ENCODE assay signal across 8 cellular contexts in genomic region chr3:42117175-42118008, GRCh38. TPM values are rescaled to one million over a fixed set of nuclear protein-coding genes. Genes with fewer than 3 reads are reported as not detected.
DNase-seq lines count a peak whose midpoint lies in the region; ATAC-seq and TF ChIP-seq lines count a peak whose summit lies in the region.

No MANE protein-coding gene starts in this region.

- H3K27ac ChIP-seq in VCaP (no peak overlapping the region), heart left ventricle (peak overlapping the region in 7 of 12 donors; percentile 12 to 61 (median 38))

- WGBS in heart left ventricle, 4 donors, result 16 to 28% (median 22%) methylated on average over 14 of the region's 14 CpGs

- DNase-seq in NCI-H2227 (lab: John Stamatoyannopoulos, UW; ENCODE audit: unreplicated experiment), result peak; percentile 2
- DNase-seq in NCI-H2227 treated with DMSO at 0.1 percent for 48 hours (lab: John Stamatoyannopoulos, UW), result no peak
- peak in 4 of 5 donors; percentile 50 to 73 (median 58) for DNase-seq in heart left ventricle
- DNase-seq in sciatic nerve (ENCODE audit: low spot score), result peak; percentile 69
- no peak for DNase-seq in SHP77 (lab: John Stamatoyannopoulos, UW)
- DNase-seq in RKO (ENCODE audit: low spot score), result no peak
- DNase-seq in NCI-H1417 treated with DMSO at 0.1 percent for 48 hours (lab: John Stamatoyannopoulos, UW), result no peak

- intact Hi-C loops in heart left ventricle (cut with DNase I) (loop anchor here in 9 of 10 donors (1.0 to 10.0 kb wide), 6 partner anchors 71 to 327 kb away; no protein-coding TSS in a partner anchor), sciatic nerve (cut with DNase I) (no loop called here)

- H3K4me1 ChIP-seq in heart left ventricle, result peaks cover 0 to 83% (median 65%) of the 10 kb centered on the region in 12 donors

- no peaks in the 10 kb centered on the region for H3K9me3 ChIP-seq in heart left ventricle

- ATAC-seq in heart left ventricle (peak; percentile 13 to 55 (median 42)), sciatic nerve (peak; percentile 47)

- no peaks in the 10 kb centered on the region for H3K36me3 ChIP-seq in heart left ventricle

- no peak for TF ChIP-seq POLR2A in heart left ventricle (IDR thresholded peaks at IDR 0.05)

- TF ChIP-seq CTCF in VCaP (conservative IDR thresholded peaks at IDR 0.05) (peak; percentile 88), heart left ventricle (IDR thresholded peaks at IDR 0.05) (peak in 11 of 12 donors; percentile 17 to 62 (median 48))

- no peaks in the 10 kb centered on the region for H3K27me3 ChIP-seq in heart left ventricle

- H3K4me3 ChIP-seq in heart left ventricle, result no peak overlapping the region

RNA-seq across cellular contexts. Expression of gene TRAK1, which starts 26.2 kb away (rescaled TPM):
- 100 to 1,000 TPM; 149 to 364 (median 272) TPM for total RNA-seq in heart left ventricle
- polyA plus RNA-seq in heart left ventricle, result 10 to 100 TPM; 53.3 to 76.3 TPM
- total RNA-seq in sciatic nerve, result 50.2 TPM

Comparison
In these comparisons a context has a peak if more than half of its experiments do, and no peak if none do; other contexts are left out.
1. DNase-seq: peak in NCI-H2227 (single experiment), heart left ventricle (4 of 5) and sciatic nerve (single experiment); none in NCI-H2227 treated with DMSO at 0.1 percent for 48 hours (single experiment), SHP77 (0 of 2), RKO (single experiment) and NCI-H1417 treated with DMSO at 0.1 percent for 48 hours (single experiment).